ENCODE assay signal across 25 cellular contexts in genomic region chr2:157427922-157428303, GRCh38. TPM values are rescaled to one million over a fixed set of nuclear protein-coding genes. Genes with fewer than 3 reads are reported as not detected.
DNase-seq lines count a peak whose midpoint lies in the region; ATAC-seq and TF ChIP-seq lines count a peak whose summit lies in the region.
"Had no signal": no experiment of that assay in that cellular context is flagged by ENCODE, and none has a peak within 500 bp of the region (broad histone marks: within the 10 kb centered on the region; RNA-seq: fewer than 3 reads in every experiment).

No MANE protein-coding gene starts in this region.

- no peak for TF ChIP-seq CTCF in natural killer cell (IDR thresholded peaks at IDR 0.05)

- H3K9me3 Mint-ChIP-seq in activated naive CD4-positive, alpha-beta T cell treated with anti-CD3 and anti-CD28 coated beads for 36 hours: peaks cover 3% of the 10 kb centered on the region
- H3K9me3 Mint-ChIP-seq in T-cell (peaks cover 0 to 19% (median 11%) of the 10 kb centered on the region in 3 donors), natural killer cell (peaks cover 0 to 4% of the 10 kb centered on the region in 2 donors)
- peaks cover 16% of the 10 kb centered on the region for H3K9me3 Mint-ChIP-seq in activated naive CD8-positive, alpha-beta T cell treated with anti-CD3 and anti-CD28 coated beads for 36 hours
- H3K9me3 Mint-ChIP-seq: type B pancreatic cell had no signal

- no peak for DNase-seq in activated naive CD4-positive, alpha-beta T cell treated with anti-CD3 and anti-CD28 coated beads for 36 hours
- DNase-seq in activated naive CD4-positive, alpha-beta T cell treated with anti-CD3 and anti-CD28 coated beads, Interleukin-2, amount 50 U/mL, for 16 hours: no peak
- DNase-seq in T-cell (no peak), natural killer cell (no peak), NOMO-1 treated with DMSO at 0.1 percent for 48 hours (lab: John Stamatoyannopoulos, UW; ENCODE audit: unreplicated experiment) (no peak), NOMO-1 treated with dmso at 0.1 percent for 144 hours (lab: John Stamatoyannopoulos, UW; ENCODE audit: unreplicated experiment) (no peak)
- no peak for DNase-seq in activated naive CD8-positive, alpha-beta T cell treated with anti-CD3 and anti-CD28 coated beads for 36 hours
- DNase-seq: activated effector memory CD4-positive, alpha-beta T cell treated with anti-CD3 and anti-CD28 coated beads, Interleukin-2, amount 50 U/mL, for 16 hours; DND-41; effector CD4-positive, alpha-beta T cell; erythroblast; HCEC 1CT; kidney; midbrain; NCI-H1092 treated with DMSO at 0.1 percent for 48 hours; NCI-H187 treated with DMSO at 0.1 percent for 48 hours; NCI-H2171 treated with DMSO at 0.1 percent for 48 hours; NCI-H524 treated with DMSO at 0.1 percent for 48 hours; nephron progenitor cell; SJCRH30; stimulated activated CD4-positive, alpha-beta T cell treated with anti-CD3 and anti-CD28 coated beads, Interleukin-2, amount 100 ng/mL, for 24 hours; substantia nigra had no signal

- ATAC-seq in T-cell (replicated peaks in 1 of 4): no peak
- ATAC-seq in natural killer cell: no peak
- ATAC-seq in GM18867 (IDR thresholded peaks at IDR 0.05; ENCODE audit: unreplicated experiment): no peak
- ATAC-seq: activated CD4-positive, CD25-positive, alpha-beta regulatory T cell treated with anti-CD3 and anti-CD28 coated beads, Interleukin-2, amount 50 U/mL, for 24 hours had no signal

- peak overlapping the region; percentile 48 for H3K4me3 Mint-ChIP-seq in activated naive CD4-positive, alpha-beta T cell treated with anti-CD3 and anti-CD28 coated beads for 36 hours
- H3K4me3 Mint-ChIP-seq in T-cell: peak overlapping the region in 2 of 3 donors; percentile 3 to 96
- H3K4me3 Mint-ChIP-seq in activated naive CD8-positive, alpha-beta T cell treated with anti-CD3 and anti-CD28 coated beads for 36 hours: peak overlapping the region; percentile 39
- no peak overlapping the region for H3K4me3 Mint-ChIP-seq in natural killer cell
- H3K4me3 Mint-ChIP-seq: nephron progenitor cell, type B pancreatic cell had no signal

- peaks cover 89% of the 10 kb centered on the region for H3K36me3 Mint-ChIP-seq in activated naive CD4-positive, alpha-beta T cell treated with anti-CD3 and anti-CD28 coated beads for 36 hours (ENCODE audit: low read depth)
- H3K36me3 Mint-ChIP-seq in T-cell: peaks cover 96% of the 10 kb centered on the region
- peaks cover 91% of the 10 kb centered on the region for H3K36me3 Mint-ChIP-seq in activated naive CD8-positive, alpha-beta T cell treated with anti-CD3 and anti-CD28 coated beads for 36 hours
- peaks cover 80% of the 10 kb centered on the region for H3K36me3 Mint-ChIP-seq in natural killer cell
- H3K36me3 Mint-ChIP-seq: type B pancreatic cell had no signal

- H3K27me3 Mint-ChIP-seq in activated naive CD4-positive, alpha-beta T cell treated with anti-CD3 and anti-CD28 coated beads for 36 hours (ENCODE audit: low read depth): no peaks in the 10 kb centered on the region
- H3K27me3 Mint-ChIP-seq in T-cell (no peaks in the 10 kb centered on the region), natural killer cell (ENCODE audit: low read depth in 2 of 2) (no peaks in the 10 kb centered on the region)
- H3K27me3 Mint-ChIP-seq in activated naive CD8-positive, alpha-beta T cell treated with anti-CD3 and anti-CD28 coated beads for 36 hours: no peaks in the 10 kb centered on the region
- H3K27me3 Mint-ChIP-seq: type B pancreatic cell had no signal

- H3K27ac Mint-ChIP-seq in activated naive CD4-positive, alpha-beta T cell treated with anti-CD3 and anti-CD28 coated beads for 36 hours: peak overlapping the region; percentile 100
- H3K27ac Mint-ChIP-seq in T-cell (peak overlapping the region; percentile 93 to 94), natural killer cell (peak overlapping the region; percentile 92 to 94)
- H3K27ac Mint-ChIP-seq in activated naive CD8-positive, alpha-beta T cell treated with anti-CD3 and anti-CD28 coated beads for 36 hours: peak overlapping the region; percentile 92
- H3K27ac Mint-ChIP-seq: nephron progenitor cell, type B pancreatic cell had no signal

- POLR2A ChIA-PET in T-cell (lab: Charles Lee): interaction anchor here (0.5 to 11.7 kb wide), 7 partner anchors 9 to 941 kb away, joined by 3 to 216 read pairs (median 4); no protein-coding TSS in a partner anchor

- CTCF ChIA-PET in activated naive CD4-positive, alpha-beta T cell treated with anti-CD3 and anti-CD28 coated beads for 36 hours (lab: Charles Lee): interaction anchor here (0.8 to 2.5 kb wide), 3 partner anchors 37 to 100 kb away, joined by 4 to 14 read pairs (median 5); no protein-coding TSS in a partner anchor
- CTCF ChIA-PET in T-cell (lab: Charles Lee): interaction anchor here in 1 of 2 donors (0.9 to 1.3 kb wide), 3 partner anchors 11 to 100 kb away, joined by 3 read pairs; no protein-coding TSS in a partner anchor

- intact Hi-C loops in activated naive CD4-positive, alpha-beta T cell treated with anti-CD3 and anti-CD28 coated beads for 36 hours (cut with micrococcal nuclease): no loop called here
- intact Hi-C loops in natural killer cell (cut with micrococcal nuclease): no loop called here

- H3K4me1 Mint-ChIP-seq in activated naive CD4-positive, alpha-beta T cell treated with anti-CD3 and anti-CD28 coated beads for 36 hours (ENCODE audit: low read depth): peaks cover 86% of the 10 kb centered on the region
- H3K4me1 Mint-ChIP-seq in T-cell (peaks cover 83 to 86% (median 84%) of the 10 kb centered on the region in 3 donors), natural killer cell (peaks cover 68 to 69% of the 10 kb centered on the region in 2 donors)
- H3K4me1 Mint-ChIP-seq in activated naive CD8-positive, alpha-beta T cell treated with anti-CD3 and anti-CD28 coated beads for 36 hours: peaks cover 78% of the 10 kb centered on the region

RNA-seq across cellular contexts. Expression of gene CYTIP, which starts 16.0 kb away (rescaled TPM):
- total RNA-seq in activated naive CD4-positive, alpha-beta T cell treated with anti-CD3 and anti-CD28 coated beads for 36 hours: 100 to 1,000 TPM; 599 to 610 TPM
- total RNA-seq in T-cell (100 to 1,000 TPM; 264 to 465 (median 273) TPM), natural killer cell (100 to 1,000 TPM; 276 to 363 (median 357) TPM)
- 100 to 1,000 TPM; 302 to 304 TPM for total RNA-seq in activated naive CD8-positive, alpha-beta T cell treated with anti-CD3 and anti-CD28 coated beads for 36 hours
